8 cellular contexts compared by ENCODE assay signal in the genomic region with DNA sequence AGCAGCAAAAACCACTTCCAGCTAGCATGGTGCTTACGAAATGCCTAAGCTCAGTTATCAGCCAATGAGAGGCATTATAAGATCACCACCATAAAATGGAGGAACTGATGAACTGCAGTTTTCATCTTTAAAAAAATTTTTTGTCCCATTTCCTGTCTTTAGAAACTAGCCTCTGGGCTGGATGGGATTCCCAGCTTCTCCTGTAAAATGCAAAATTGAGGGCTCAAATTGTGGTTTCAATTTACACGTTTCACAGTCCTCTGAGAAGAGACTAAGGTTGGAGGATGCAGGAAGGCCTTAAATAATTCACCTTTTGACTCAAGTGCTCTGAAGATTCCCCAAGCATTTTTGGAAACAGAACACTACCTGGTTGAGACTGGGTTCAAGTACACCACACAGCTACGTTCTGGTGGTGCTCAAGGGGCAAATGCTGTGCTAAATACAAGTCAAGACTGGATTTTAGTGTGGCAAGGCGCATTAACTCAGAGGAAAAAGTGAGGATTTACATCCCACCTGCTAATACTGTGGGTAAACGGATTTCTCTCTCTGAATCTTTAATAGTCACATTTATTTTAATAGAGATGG. TPM values are rescaled to one million over a fixed set of nuclear protein-coding genes. Genes with fewer than 3 reads are reported as not detected.
DNase-seq lines count a peak whose midpoint lies in the region; ATAC-seq and TF ChIP-seq lines count a peak whose summit lies in the region.

No MANE protein-coding gene starts in this region.

- H3K27me3 Mint-ChIP-seq in Caco-2 (ENCODE audit: insufficient read depth, unreplicated experiment) (no peaks in the 10 kb centered on the region), activated B cell treated with CpG ODN at 0.5 μM for 24 hours (no peaks in the 10 kb centered on the region), progenitor cell of endocrine pancreas (no peaks in the 10 kb centered on the region)

- H3K27ac ChIP-seq in HUES6 (ENCODE audit: low read depth, low read length), result no peak overlapping the region

- H3K27me3 ChIP-seq in Caco-2 (replicated peaks; ENCODE audit: control insufficient read depth, insufficient read depth, low read length) (no peaks in the 10 kb centered on the region), HUES6 (ENCODE audit: control insufficient read depth, insufficient read depth, low read length) (no peaks in the 10 kb centered on the region)

- intact Hi-C loops in Caco-2 (cut with micrococcal nuclease; ENCODE audit: unreplicated experiment), result no loop called here
- intact Hi-C loops in activated B cell treated with CpG ODN at 0.5 μM for 24 hours (cut with micrococcal nuclease), result no loop called here
- intact Hi-C loops in posterior vena cava (cut with DNase I), result no loop called here

- H3K36me3 ChIP-seq in Caco-2 (ENCODE audit: control insufficient read depth, insufficient read depth, low read length), result no peaks in the 10 kb centered on the region
- no peaks in the 10 kb centered on the region for H3K36me3 ChIP-seq in HUES6 (ENCODE audit: control insufficient read depth, insufficient read depth, low read length)

- H3K4me3 ChIP-seq in Caco-2 (ENCODE audit: low read depth, low read length) (peak overlapping the region; percentile 89), HUES6 (ENCODE audit: low read depth, low read length) (peak overlapping the region; percentile 80), fibroblast of villous mesenchyme (ENCODE audit: low read depth, low read length) (peak overlapping the region; percentile 82)

- H3K4me3 Mint-ChIP-seq in Caco-2 (ENCODE audit: unreplicated experiment), result peak overlapping the region; percentile 81
- H3K4me3 Mint-ChIP-seq in activated B cell treated with CpG ODN at 0.5 μM for 24 hours, result peak overlapping the region; percentile 90
- peak overlapping the region; percentile 83 for H3K4me3 Mint-ChIP-seq in progenitor cell of endocrine pancreas (ENCODE audit: low read depth)

- CTCF ChIA-PET in Caco-2 (lab: Charles Lee), result interaction anchor here (0.6 to 1.8 kb wide), 3 partner anchors 15 to 390 kb away, joined by 3 to 30 read pairs (median 3); no protein-coding TSS in a partner anchor
- CTCF ChIA-PET in activated B cell treated with CpG ODN at 0.5 μM for 24 hours (lab: Charles Lee), result interaction anchor here (1.1 kb wide), 1 partner anchor 35 kb away, joined by 6 read pairs; a partner anchor contains a TSS

- H3K9me3 ChIP-seq in Caco-2 (no peaks in the 10 kb centered on the region), HUES6 (ENCODE audit: control insufficient read depth, insufficient read depth, low read depth, low read length) (peaks cover 19% of the 10 kb centered on the region; the same call in 1 of the 2 replicates)

- H3K4me1 ChIP-seq in Caco-2, result no peaks in the 10 kb centered on the region
- H3K4me1 ChIP-seq in HUES6 (ENCODE audit: control insufficient read depth, insufficient read depth, low read length), result peaks cover 5% of the 10 kb centered on the region; the same call in 1 of the 2 replicates

- H3K9me3 Mint-ChIP-seq in Caco-2 (ENCODE audit: unreplicated experiment), result no peaks in the 10 kb centered on the region
- H3K9me3 Mint-ChIP-seq in activated B cell treated with CpG ODN at 0.5 μM for 24 hours, result no peaks in the 10 kb centered on the region
- peaks cover 18% of the 10 kb centered on the region for H3K9me3 Mint-ChIP-seq in progenitor cell of endocrine pancreas (ENCODE audit: low read depth)

- peaks cover 7% of the 10 kb centered on the region for H3K4me1 Mint-ChIP-seq in Caco-2 (ENCODE audit: low read depth, unreplicated experiment)
- peaks cover 19% of the 10 kb centered on the region for H3K4me1 Mint-ChIP-seq in activated B cell treated with CpG ODN at 0.5 μM for 24 hours
- peaks cover 2% of the 10 kb centered on the region for H3K4me1 Mint-ChIP-seq in progenitor cell of endocrine pancreas (ENCODE audit: low read depth)

- no peak for ATAC-seq in activated B cell treated with CpG ODN at 0.5 μM for 24 hours (ENCODE audit: low read depth)
- no peak for ATAC-seq in GM21515 (IDR thresholded peaks at IDR 0.05; ENCODE audit: unreplicated experiment)

- H3K27ac Mint-ChIP-seq in Caco-2 (ENCODE audit: unreplicated experiment) (peak overlapping the region; percentile 94), activated B cell treated with CpG ODN at 0.5 μM for 24 hours (peak overlapping the region; percentile 95), progenitor cell of endocrine pancreas (peak overlapping the region; percentile 99)

- DNase-seq in Caco-2, result peak in 1 of 2 experiments; percentile 6
- no peak for DNase-seq in activated B cell treated with CpG ODN at 0.5 μM for 24 hours
- peak; percentile 16 for DNase-seq in fibroblast of villous mesenchyme (ENCODE audit: low read depth)
- no peak for DNase-seq in progenitor cell of endocrine pancreas (ENCODE audit: low spot score, unreplicated experiment)
- DNase-seq in effector CD8-positive, alpha-beta T cell (lab: John Stamatoyannopoulos, UW), result no peak
- DNase-seq in posterior vena cava (ENCODE audit: low spot score), result no peak

- TSS peak; percentile 42 for BruUV-seq in Caco-2 (replicated peaks; lab: Mats Ljungman, UMichigan)

- POLR2A ChIA-PET in Caco-2 (lab: Charles Lee) (interaction anchor here (1.6 kb wide), 1 partner anchor 118 kb away, joined by 3 read pairs; a partner anchor contains a TSS), activated B cell treated with CpG ODN at 0.5 μM for 24 hours (lab: Charles Lee) (interaction anchor here (1.0 to 3.2 kb wide), 7 partner anchors 35 to 427 kb away, joined by 3 to 55 read pairs (median 5); a partner anchor contains a TSS)

- H3K9ac ChIP-seq in HUES6 (ENCODE audit: low read length), result peak overlapping the region; percentile 79

- TF ChIP-seq CTCF in Caco-2 (IDR thresholded peaks at IDR 0.05; ENCODE audit: insufficient read depth in 1 of 2, low read depth in 1 of 2, low read length in 1 of 2, severe bottlenecking in 1 of 2, unreplicated experiment in 1 of 2) (no peak), activated B cell treated with CpG ODN at 0.5 μM for 24 hours (IDR thresholded peaks at IDR 0.05) (no peak), fibroblast of villous mesenchyme (IDR thresholded peaks at IDR 0.05; ENCODE audit: insufficient read depth, low read depth, low read length) (no peak), progenitor cell of endocrine pancreas (IDR thresholded peaks at IDR 0.05; ENCODE audit: unreplicated experiment) (no peak)

- H3K36me3 Mint-ChIP-seq in Caco-2 (ENCODE audit: insufficient read depth, unreplicated experiment) (peaks cover 8% of the 10 kb centered on the region), activated B cell treated with CpG ODN at 0.5 μM for 24 hours (ENCODE audit: low read depth) (peaks cover 5% of the 10 kb centered on the region), progenitor cell of endocrine pancreas (ENCODE audit: insufficient read depth) (peaks cover 3% of the 10 kb centered on the region)

RNA-seq across cellular contexts. Expression of a gene that starts 0.9 kb away (rescaled TPM):
- total RNA-seq in Caco-2 (2022) (1.5 and 1.7 TPM in 2 replicates), activated B cell treated with CpG ODN at 0.5 μM for 24 hours (3.2 and 3.5 TPM in 2 replicates), fibroblast of villous mesenchyme (11.3 and 12.5 TPM in 2 replicates), progenitor cell of endocrine pancreas (2.6 and 2.9 TPM in 2 replicates), posterior vena cava (10 to 100 TPM; 20.5 to 26.1 TPM)

RNA-seq across cellular contexts. Expression of a gene that starts 35.0 kb away (rescaled TPM):
- total RNA-seq in Caco-2 (2022) (33.9 and 36.3 TPM in 2 replicates), activated B cell treated with CpG ODN at 0.5 μM for 24 hours (57.4 and 58.6 TPM in 2 replicates), fibroblast of villous mesenchyme (13.2 and 16.8 TPM in 2 replicates), progenitor cell of endocrine pancreas (54.8 and 54.9 TPM in 2 replicates), posterior vena cava (10 to 100 TPM; 18.5 to 21.9 TPM)
